1 cellular context compared by ENCODE assay signal in genomic region chr11:72112541-72113136, GRCh38.
TF ChIP-seq lines count a peak whose summit lies in the region.

TSS of gene ANAPC15 (minus strand) at chr11:72112695. CDS start at chr11:72111276, 1,419 bp downstream.

TF ChIP-seq in HEK293, 187 proteins besides CTCF, POLR2A, EP300 and RAD21 (continued from another document and continues in another):
- peak; percentile 11; the same call in 1 of the 2 replicates for TF ChIP-seq PRDM10 (tag by site-specific recombination; IDR thresholded peaks at IDR 0.05)
- TF ChIP-seq ZFHX2 (tag by site-specific recombination; conservative IDR thresholded peaks at IDR 0.05), result peak; percentile 72
- TF ChIP-seq ZSCAN5A (tag by site-specific recombination; IDR thresholded peaks at IDR 0.05), result no peak
- no peak for TF ChIP-seq KLF16 (tag by site-specific recombination; IDR thresholded peaks at IDR 0.05)
- TF ChIP-seq ZNF558 (tag by site-specific recombination; IDR thresholded peaks at IDR 0.05), result no peak
- TF ChIP-seq INSM2 (tag by site-specific recombination; IDR thresholded peaks at IDR 0.05), result 0 out of 2 replicates have a peak, but pooled peaks have one; percentile 25
- TF ChIP-seq KLF9 (tag by site-specific recombination; IDR thresholded peaks at IDR 0.05; ENCODE audit: low read depth), result peak; percentile 78
- no peak for TF ChIP-seq TRIM28 (IDR thresholded peaks at IDR 0.05; ENCODE audit: borderline replicate concordance, low read length)
- TF ChIP-seq ZNF214 (tag by site-specific recombination; IDR thresholded peaks at IDR 0.05; ENCODE audit: borderline replicate concordance), result no peak
- peak; percentile 87 for TF ChIP-seq ZNF629 (tag by site-specific recombination; IDR thresholded peaks at IDR 0.05)
- TF ChIP-seq ATF2 (tag by site-specific recombination; IDR thresholded peaks at IDR 0.05; ENCODE audit: low read depth), result no peak
- TF ChIP-seq ZNF518A (tag by site-specific recombination; conservative IDR thresholded peaks at IDR 0.05; ENCODE audit: low read depth), result peak; percentile 98
- TF ChIP-seq REST (tag by site-specific recombination; IDR thresholded peaks at IDR 0.05), result no peak
- no peak for TF ChIP-seq PRDM2 (tag by site-specific recombination; IDR thresholded peaks at IDR 0.05; ENCODE audit: borderline replicate concordance)
- TF ChIP-seq ZNF501 (tag by site-specific recombination; IDR thresholded peaks at IDR 0.05), result peak; percentile 71; the same call in 1 of the 2 replicates
- no peak for TF ChIP-seq ZNF37A (tag by site-specific recombination; IDR thresholded peaks at IDR 0.05)
- TF ChIP-seq ZNF148 (tag by site-specific recombination; IDR thresholded peaks at IDR 0.05; ENCODE audit: borderline replicate concordance), result no peak
- TF ChIP-seq KLF7 (tag by site-specific recombination; IDR thresholded peaks at IDR 0.05; ENCODE audit: borderline replicate concordance), result peak; percentile 78; the same call in 1 of the 2 replicates
- TF ChIP-seq ZNF76 (tag by site-specific recombination; IDR thresholded peaks at IDR 0.05; ENCODE audit: borderline replicate concordance, low read depth), result no peak
- TF ChIP-seq ZBTB21 (tag by site-specific recombination; IDR thresholded peaks at IDR 0.05), result peak; percentile 72
- peak; percentile 86 for TF ChIP-seq SP3 (tag by site-specific recombination; IDR thresholded peaks at IDR 0.05)
- TF ChIP-seq ZFP41 (tag by site-specific recombination; IDR thresholded peaks at IDR 0.05; ENCODE audit: borderline replicate concordance), result no peak
